29 cellular contexts compared by ENCODE assay signal in the genomic region with DNA sequence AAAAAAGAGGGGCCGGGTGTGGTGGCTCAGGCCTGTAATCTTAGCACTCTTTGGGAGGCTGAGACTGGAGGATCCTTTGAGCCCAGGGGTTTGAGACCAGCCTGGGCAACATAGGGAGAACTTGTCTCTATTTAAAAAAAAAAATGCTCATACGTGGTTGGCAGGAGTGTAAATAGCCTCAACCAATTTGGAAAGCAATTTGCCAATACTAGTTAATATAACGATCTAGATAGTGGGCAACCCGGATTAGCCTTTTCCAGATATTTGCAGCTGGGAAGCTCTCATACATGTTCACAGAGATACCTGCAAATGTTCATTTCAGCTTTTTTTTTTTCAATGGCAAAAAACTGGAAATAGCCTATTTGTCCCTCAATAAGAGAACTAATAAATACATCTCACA.
"Had no signal": no experiment of that assay in that cellular context is flagged by ENCODE, and none has a peak within 500 bp of the region (broad histone marks: within the 10 kb centered on the region; RNA-seq: fewer than 3 reads in every experiment).

No MANE protein-coding gene starts in this region.

- H3K4me1 ChIP-seq: neural progenitor cell, parathyroid adenoma, psoas muscle, suprapubic skin, testis, transverse colon, upper lobe of right lung, uterus had no signal

- ATAC-seq: naive thymus-derived CD4-positive, alpha-beta T cell; psoas muscle; right cardiac atrium; sciatic nerve; stimulated activated naive B cell treated with anti-CD40 and anti-IgM and Interleukin-4, amounts not matched to agents 10 μg/mL and 1 μg/mL and 100 μg/mL, for 72 hours; upper lobe of right lung had no signal

- H3K4me1 Mint-ChIP-seq: nephron had no signal

- DNase-seq: naive thymus-derived CD4-positive, alpha-beta T cell; occipital lobe; ovary; psoas muscle; right cardiac atrium; spleen; stimulated activated CD4-positive, alpha-beta T cell treated with anti-CD3 and anti-CD28 coated beads, Interleukin-12 subunit alpha, Interleukin-12 subunit beta, amount 100 ng/mL, for 4 hours; stimulated activated CD4-positive, alpha-beta T cell treated with anti-CD3 and anti-CD28 coated beads, Interleukin-1b, Interleukin-23, amount 100 ng/mL, for 48 hours; stimulated activated CD4-positive, alpha-beta T cell treated with anti-CD3 and anti-CD28 coated beads, Interleukin-4, amount 100 ng/mL, for 1 hour; stimulated activated CD4-positive, alpha-beta T cell treated with anti-CD3 and anti-CD28 coated beads, Interleukin-4, amount 100 ng/mL, for 4 hours; stimulated activated CD8-positive, alpha-beta memory T cell treated with anti-CD3 and anti-CD28 coated beads, Interleukin-4, amount 100 ng/mL, for 48 hours; stimulated activated naive B cell treated with anti-CD40 and anti-IgM and Interleukin-4, amounts not matched to agents 10 μg/mL and 1 μg/mL and 100 μg/mL, for 72 hours; stimulated activated naive CD4-positive, alpha-beta T cell treated with Interleukin-2 at 50 U/mL for 16 hours; substantia nigra; testis; tibial artery; transverse colon; upper lobe of right lung; uterus had no signal

- H3K9ac ChIP-seq: neural progenitor cell, parathyroid adenoma had no signal

- H3K4me2 ChIP-seq: neural progenitor cell, smooth muscle cell had no signal

- H3K27ac ChIP-seq: neural progenitor cell, ovary, parathyroid adenoma, psoas muscle, suprapubic skin, testis, tibial artery, transverse colon, upper lobe of right lung, uterus had no signal

- H3K79me2 ChIP-seq: parathyroid adenoma had no signal

- H2AFZ ChIP-seq: neural progenitor cell, parathyroid adenoma had no signal

- H3K4me3 ChIP-seq: neural progenitor cell, ovary, psoas muscle, skin epidermis, smooth muscle cell, spleen, suprapubic skin, testis, tibial artery, transverse colon, upper lobe of right lung, uterus had no signal

- H3K9me3 Mint-ChIP-seq: nephron; neural progenitor cell; stimulated activated naive B cell treated with anti-CD40 and anti-IgM and Interleukin-4, amounts not matched to agents 10 μg/mL and 1 μg/mL and 100 μg/mL, for 72 hours; stimulated activated naive CD8-positive, alpha-beta T cell treated with anti-CD3 and anti-CD28 coated beads, Interleukin-15, Interleukin-2, amounts not matched to agents 100 ng/mL and 50 ng/mL, for 24 hours; type B pancreatic cell had no signal

- H3K27ac Mint-ChIP-seq: nephron; neural progenitor cell; progenitor cell of endocrine pancreas; stimulated activated naive B cell treated with anti-CD40 and anti-IgM and Interleukin-4, amounts not matched to agents 10 μg/mL and 1 μg/mL and 100 μg/mL, for 72 hours; stimulated activated naive CD8-positive, alpha-beta T cell treated with anti-CD3 and anti-CD28 coated beads, Interleukin-15, Interleukin-2, amounts not matched to agents 100 ng/mL and 50 ng/mL, for 24 hours; type B pancreatic cell had no signal

- H3K9me3 ChIP-seq: ovary, psoas muscle, spleen, suprapubic skin, testis, tibial artery, transverse colon, upper lobe of right lung, uterus had no signal

- H3K27me3 Mint-ChIP-seq: progenitor cell of endocrine pancreas; stimulated activated naive B cell treated with anti-CD40 and anti-IgM and Interleukin-4, amounts not matched to agents 10 μg/mL and 1 μg/mL and 100 μg/mL, for 72 hours; stimulated activated naive CD8-positive, alpha-beta T cell treated with anti-CD3 and anti-CD28 coated beads, Interleukin-15, Interleukin-2, amounts not matched to agents 100 ng/mL and 50 ng/mL, for 24 hours had no signal

- H3K36me3 Mint-ChIP-seq: naive thymus-derived CD4-positive, alpha-beta T cell; neural progenitor cell; type B pancreatic cell had no signal

- H3K36me3 ChIP-seq: neural progenitor cell, ovary, spleen, suprapubic skin, tibial artery, transverse colon, upper lobe of right lung, uterus had no signal

- H3K4me3 Mint-ChIP-seq: naive thymus-derived CD4-positive, alpha-beta T cell; nephron; neural progenitor cell; stimulated activated naive B cell treated with anti-CD40 and anti-IgM and Interleukin-4, amounts not matched to agents 10 μg/mL and 1 μg/mL and 100 μg/mL, for 72 hours; stimulated activated naive CD8-positive, alpha-beta T cell treated with anti-CD3 and anti-CD28 coated beads, Interleukin-15, Interleukin-2, amounts not matched to agents 100 ng/mL and 50 ng/mL, for 24 hours; type B pancreatic cell had no signal

- H3K27me3 ChIP-seq: neural progenitor cell, ovary, spleen, suprapubic skin, testis, tibial artery, transverse colon, upper lobe of right lung, uterus had no signal
